In genomic region chr1:206108635-206109034, GRCh38 we compare ENCODE assay signal across 31 cellular contexts. TPM values are rescaled to one million over a fixed set of nuclear protein-coding genes. Genes with fewer than 3 reads are reported as not detected.
"Had no signal": no experiment of that assay in that cellular context is flagged by ENCODE, and none has a peak within 500 bp of the region (broad histone marks: within the 10 kb centered on the region; RNA-seq: fewer than 3 reads in every experiment).

No MANE protein-coding gene starts in this region.

- H2AFZ ChIP-seq: hepatocyte, neural progenitor cell, parathyroid adenoma had no signal

- DNase-seq: heart right ventricle; islet precursor cell; left ventricle myocardium inferior; mesendoderm; naive B cell; natural killer cell; nephron progenitor cell; occipital lobe; psoas muscle; small intestine; spleen; stimulated activated CD4-positive, alpha-beta T cell treated with anti-CD3 and anti-CD28 coated beads, Interleukin-4, amount 100 ng/mL, for 24 hours; stimulated activated naive CD4-positive, alpha-beta T cell; tibial artery; trophoblast cell; upper lobe of right lung had no signal

- H3K4me3 ChIP-seq: heart right ventricle, hepatocyte, left ventricle myocardium inferior, lung, neural progenitor cell, psoas muscle, spleen, suprapubic skin, thoracic aorta, tibial artery, upper lobe of right lung had no signal

- H3K4me1 ChIP-seq: left ventricle myocardium inferior, neural progenitor cell, parathyroid adenoma, psoas muscle had no signal

- H3K27me3 ChIP-seq: neural progenitor cell, spleen, suprapubic skin, tibial artery, upper lobe of right lung had no signal

- H3K27ac ChIP-seq: heart right ventricle, hepatocyte, left ventricle myocardium inferior, neural progenitor cell, neutrophil, parathyroid adenoma, psoas muscle, spleen, suprapubic skin, thoracic aorta, tibial artery, upper lobe of right lung had no signal

- H3K79me2 ChIP-seq: hepatocyte, parathyroid adenoma had no signal

- ATAC-seq: heart right ventricle; natural killer cell; psoas muscle; sciatic nerve; stimulated activated effector memory CD8-positive, alpha-beta T cell treated with anti-CD3 and anti-CD28 coated beads, Interleukin-12 subunit alpha, Interleukin-12 subunit beta, amount 100 ng/mL, for 72 hours; upper lobe of right lung had no signal

- H3K9ac ChIP-seq: neural progenitor cell, parathyroid adenoma had no signal

- H3K9me3 ChIP-seq: heart right ventricle, left ventricle myocardium inferior, neutrophil, psoas muscle, spleen, suprapubic skin, thoracic aorta, tibial artery, upper lobe of right lung had no signal

- H3K4me2 ChIP-seq: hepatocyte, neural progenitor cell had no signal

- H3K36me3 ChIP-seq: heart right ventricle, left ventricle myocardium inferior, neural progenitor cell, neutrophil, spleen, suprapubic skin, thoracic aorta, tibial artery, upper lobe of right lung had no signal

RNA-seq across cellular contexts. Expression of gene AVPR1B, which starts 8.6 kb away (rescaled TPM):
- total RNA-seq: heart right ventricle, hepatocyte, kidney epithelial cell, left ventricle myocardium inferior, lower leg skin, lung, mesothelial cell of epicardium, mononuclear cell, natural killer cell, occipital lobe, posterior vena cava, psoas muscle, sciatic nerve, spleen, subcutaneous adipose tissue, suprapubic skin, thoracic aorta, upper lobe of right lung had no signal
- polyA plus RNA-seq: heart right ventricle, hepatocyte, lung, psoas muscle, spleen had no signal

RNA-seq across cellular contexts. Expression of gene RHEX, which starts 55.7 kb away (rescaled TPM):
- total RNA-seq: hepatocyte, mesothelial cell of epicardium, mononuclear cell, occipital lobe had no signal
